In the genomic region with DNA sequence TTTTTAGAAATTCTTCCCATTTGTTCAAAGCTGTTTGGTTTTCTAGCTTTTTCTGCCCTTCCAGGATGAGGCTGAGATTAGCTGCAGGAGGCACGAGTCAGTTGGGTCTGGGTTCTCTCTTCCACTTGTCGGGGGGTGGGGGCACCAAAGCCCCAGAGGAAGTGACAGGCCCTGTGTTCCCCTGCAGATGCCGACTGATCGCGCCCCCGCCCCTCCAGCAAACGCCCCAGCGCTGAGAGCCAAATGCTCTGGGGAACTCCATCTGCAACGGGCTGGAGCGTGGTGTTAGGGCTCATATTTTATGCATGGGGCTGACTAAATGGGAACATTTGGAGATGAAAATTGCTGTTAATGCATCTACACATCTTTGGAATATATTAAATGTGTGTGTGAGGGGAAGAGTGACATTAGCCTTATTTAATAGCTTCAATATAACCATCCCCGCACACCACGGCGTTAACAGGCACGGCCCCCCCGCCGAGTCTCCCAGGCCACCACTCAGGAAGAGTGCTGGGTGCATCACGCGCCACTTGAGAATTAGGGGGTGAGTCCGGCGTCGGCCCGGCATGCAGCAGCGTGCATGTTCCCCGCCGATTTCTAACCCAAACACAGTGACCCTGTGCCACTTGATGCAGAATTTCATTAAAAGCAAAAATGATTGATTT, we compare ENCODE assay signal across 19 cellular contexts.
A peak's percentile ranks its signal among the peaks of the same experiment; 100 is the strongest.
DNase-seq lines count a peak whose midpoint lies in the region; ATAC-seq and TF ChIP-seq lines count a peak whose summit lies in the region.
"Had no signal": no experiment of that assay in that cellular context is flagged by ENCODE, and none has a peak within 500 bp of the region (broad histone marks: within the 10 kb centered on the region; RNA-seq: fewer than 3 reads in every experiment).

No MANE protein-coding gene starts in this region.

- no peak overlapping the region for H3K4me3 Mint-ChIP-seq in activated naive CD4-positive, alpha-beta T cell treated with anti-CD3 and anti-CD28 coated beads, Interleukin-2, amount 10 ng/mL, durations not matched to agents 7 days and 5 days
- H3K4me3 Mint-ChIP-seq in brain (peak overlapping the region in 1 of 5 experiments; percentile 35), type B pancreatic cell (no peak overlapping the region)
- H3K4me3 Mint-ChIP-seq in stimulated activated memory B cell treated with anti-CD40 and anti-IgM and Interleukin-4, amounts not matched to agents 10 μg/mL and 1 μg/mL and 100 μg/mL, for 72 hours: no peak overlapping the region
- H3K4me3 Mint-ChIP-seq: activated naive CD4-positive, alpha-beta T cell treated with anti-CD3 and anti-CD28 coated beads, Interleukin-2, amount 50 U/mL, for 24 hours; CD4-positive, alpha-beta T cell; naive B cell had no signal

- peaks cover 11% of the 10 kb centered on the region for H3K27me3 Mint-ChIP-seq in activated naive CD4-positive, alpha-beta T cell treated with anti-CD3 and anti-CD28 coated beads, Interleukin-2, amount 10 ng/mL, durations not matched to agents 7 days and 5 days
- H3K27me3 Mint-ChIP-seq in brain (peaks cover 6% of the 10 kb centered on the region), type B pancreatic cell (peaks cover 9% of the 10 kb centered on the region)
- H3K27me3 Mint-ChIP-seq in stimulated activated memory B cell treated with anti-CD40 and anti-IgM and Interleukin-4, amounts not matched to agents 10 μg/mL and 1 μg/mL and 100 μg/mL, for 72 hours: peaks cover 40% of the 10 kb centered on the region
- H3K27me3 Mint-ChIP-seq: progenitor cell of endocrine pancreas had no signal

- no peaks in the 10 kb centered on the region for H3K9me3 Mint-ChIP-seq in activated naive CD4-positive, alpha-beta T cell treated with anti-CD3 and anti-CD28 coated beads, Interleukin-2, amount 10 ng/mL, durations not matched to agents 7 days and 5 days
- H3K9me3 Mint-ChIP-seq in brain (peaks cover 0 to 19% (median 10%) of the 10 kb centered on the region in 5 experiments), type B pancreatic cell (no peaks in the 10 kb centered on the region)
- no peaks in the 10 kb centered on the region for H3K9me3 Mint-ChIP-seq in stimulated activated memory B cell treated with anti-CD40 and anti-IgM and Interleukin-4, amounts not matched to agents 10 μg/mL and 1 μg/mL and 100 μg/mL, for 72 hours
- H3K9me3 Mint-ChIP-seq: activated naive CD4-positive, alpha-beta T cell treated with anti-CD3 and anti-CD28 coated beads, Interleukin-2, amount 50 U/mL, for 24 hours; CD4-positive, alpha-beta T cell had no signal

- no peaks in the 10 kb centered on the region for H3K36me3 Mint-ChIP-seq in activated naive CD4-positive, alpha-beta T cell treated with anti-CD3 and anti-CD28 coated beads, Interleukin-2, amount 10 ng/mL, durations not matched to agents 7 days and 5 days
- H3K36me3 Mint-ChIP-seq in brain (no peaks in the 10 kb centered on the region), type B pancreatic cell (no peaks in the 10 kb centered on the region)
- no peaks in the 10 kb centered on the region for H3K36me3 Mint-ChIP-seq in stimulated activated memory B cell treated with anti-CD40 and anti-IgM and Interleukin-4, amounts not matched to agents 10 μg/mL and 1 μg/mL and 100 μg/mL, for 72 hours
- H3K36me3 Mint-ChIP-seq: activated naive CD4-positive, alpha-beta T cell treated with anti-CD3 and anti-CD28 coated beads, Interleukin-2, amount 50 U/mL, for 24 hours; naive B cell had no signal

- no peak overlapping the region for H3K27ac Mint-ChIP-seq in activated naive CD4-positive, alpha-beta T cell treated with anti-CD3 and anti-CD28 coated beads, Interleukin-2, amount 10 ng/mL, durations not matched to agents 7 days and 5 days
- peak overlapping the region in 4 of 5 experiments; percentile 35 to 90 (median 59) for H3K27ac Mint-ChIP-seq in brain
- H3K27ac Mint-ChIP-seq in type B pancreatic cell: no peak overlapping the region
- no peak overlapping the region for H3K27ac Mint-ChIP-seq in stimulated activated memory B cell treated with anti-CD40 and anti-IgM and Interleukin-4, amounts not matched to agents 10 μg/mL and 1 μg/mL and 100 μg/mL, for 72 hours
- H3K27ac Mint-ChIP-seq: activated naive CD4-positive, alpha-beta T cell treated with anti-CD3 and anti-CD28 coated beads, Interleukin-2, amount 50 U/mL, for 24 hours; CD4-positive, alpha-beta T cell; progenitor cell of endocrine pancreas had no signal

- TF ChIP-seq CTCF in brain (conservative IDR thresholded peaks at IDR 0.05): no peak
- no peak for TF ChIP-seq CTCF in type B pancreatic cell (conservative IDR thresholded peaks at IDR 0.05)

- CTCF ChIA-PET in activated naive CD4-positive, alpha-beta T cell treated with anti-CD3 and anti-CD28 coated beads, Interleukin-2, amount 10 ng/mL, durations not matched to agents 7 days and 5 days (lab: Charles Lee): no interaction called here

- ATAC-seq in stimulated activated memory B cell treated with anti-CD40 and anti-IgM and Interleukin-4, amounts not matched to agents 10 μg/mL and 1 μg/mL and 100 μg/mL, for 72 hours: no peak
- ATAC-seq: body of pancreas, PC-3 had no signal

- DNase-seq in activated naive CD4-positive, alpha-beta T cell treated with anti-CD3 and anti-CD28 coated beads, Interleukin-2, amount 10 ng/mL, durations not matched to agents 7 days and 5 days: peak; percentile 18
- no peak for DNase-seq in activated naive CD4-positive, alpha-beta T cell treated with Interleukin-2 at 50 U/mL for 16 hours
- DNase-seq in mesenteric fat pad (ENCODE audit: low spot score): peak; percentile 85
- peak; percentile 60 for DNase-seq in type B pancreatic cell (ENCODE audit: extremely low spot score, unreplicated experiment)
- DNase-seq in NCI-H1694 treated with DMSO at 0.1 percent for 48 hours (lab: John Stamatoyannopoulos, UW): no peak
- DNase-seq in OCI-M1 (lab: John Stamatoyannopoulos, UW): no peak
- DNase-seq: ACHN, dermis blood vessel endothelial cell, DMS53, naive B cell, NCI-H1417, NCI-H774, PC-3 had no signal

- H3K4me1 Mint-ChIP-seq in activated naive CD4-positive, alpha-beta T cell treated with anti-CD3 and anti-CD28 coated beads, Interleukin-2, amount 10 ng/mL, durations not matched to agents 7 days and 5 days: no peaks in the 10 kb centered on the region
- H3K4me1 Mint-ChIP-seq in brain (peaks cover 45% of the 10 kb centered on the region), type B pancreatic cell (ENCODE audit: unreplicated experiment) (peaks cover 17% of the 10 kb centered on the region)
- H3K4me1 Mint-ChIP-seq in stimulated activated memory B cell treated with anti-CD40 and anti-IgM and Interleukin-4, amounts not matched to agents 10 μg/mL and 1 μg/mL and 100 μg/mL, for 72 hours: no peaks in the 10 kb centered on the region
- H3K4me1 Mint-ChIP-seq: activated naive CD4-positive, alpha-beta T cell treated with anti-CD3 and anti-CD28 coated beads, Interleukin-2, amount 50 U/mL, for 24 hours had no signal

Comparison
In these comparisons a context has a peak if more than half of its experiments do, and no peak if none do; other contexts are left out.
1. DNase-seq: peak in activated naive CD4-positive, alpha-beta T cell treated with anti-CD3 and anti-CD28 coated beads, Interleukin-2, amount 10 ng/mL, durations not matched to agents 7 days and 5 days (single experiment), mesenteric fat pad (single experiment) and type B pancreatic cell (single experiment); none in activated naive CD4-positive, alpha-beta T cell treated with Interleukin-2 at 50 U/mL for 16 hours (single experiment), NCI-H1694 treated with DMSO at 0.1 percent for 48 hours (single experiment) and OCI-M1 (single experiment).
2. H3K27ac Mint-ChIP-seq: peak in brain (4 of 5); none in activated naive CD4-positive, alpha-beta T cell treated with anti-CD3 and anti-CD28 coated beads, Interleukin-2, amount 10 ng/mL, durations not matched to agents 7 days and 5 days (single experiment), type B pancreatic cell (single experiment) and stimulated activated memory B cell treated with anti-CD40 and anti-IgM and Interleukin-4, amounts not matched to agents 10 μg/mL and 1 μg/mL and 100 μg/mL, for 72 hours (single experiment).